In the genomic region with DNA sequence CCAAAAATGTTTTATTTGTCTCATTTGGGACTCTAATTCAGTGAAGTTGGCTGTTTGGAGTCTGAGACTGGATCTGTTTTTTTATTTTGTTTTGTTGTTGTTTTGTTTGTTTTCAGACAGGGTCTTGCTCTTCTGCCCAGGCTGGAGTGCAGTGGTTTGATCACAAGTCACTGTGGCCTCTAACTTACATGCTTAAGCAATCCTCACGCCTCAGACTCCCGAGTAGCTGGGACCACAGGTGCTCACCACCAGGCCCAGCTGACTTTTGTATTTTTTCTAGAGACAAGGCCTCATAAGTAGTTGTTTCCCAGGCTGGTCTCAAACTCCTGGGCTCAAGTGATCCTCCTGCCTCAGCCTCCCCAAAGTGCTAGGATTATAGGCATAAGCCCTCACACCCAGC, we compare ENCODE assay signal across 18 cellular contexts.
A peak's percentile ranks its signal among the peaks of the same experiment; 100 is the strongest.
DNase-seq lines count a peak whose midpoint lies in the region; ATAC-seq and TF ChIP-seq lines count a peak whose summit lies in the region.
"Had no signal": no experiment of that assay in that cellular context is flagged by ENCODE, and none has a peak within 500 bp of the region (broad histone marks: within the 10 kb centered on the region; RNA-seq: fewer than 3 reads in every experiment).

No MANE protein-coding gene starts in this region.

- peaks cover 3% of the 10 kb centered on the region for H3K36me3 Mint-ChIP-seq in CD4-positive, CD25-positive, alpha-beta regulatory T cell

- H4K5ac ChIP-seq in IMR-90 (ENCODE audit: low read depth, low read length): no peak overlapping the region

- H3K4me3 Mint-ChIP-seq in CD4-positive, CD25-positive, alpha-beta regulatory T cell: no peak overlapping the region

- POLR2A ChIA-PET in IMR-90 (lab: Charles Lee; ENCODE audit: unreplicated experiment): no interaction called here

- H4K8ac ChIP-seq in IMR-90 (ENCODE audit: low read depth in 2 of 2, low read length in 2 of 2): no peak overlapping the region

- no peaks in the 10 kb centered on the region for H3K4me1 ChIP-seq in CD4-positive, CD25-positive, alpha-beta regulatory T cell (ENCODE audit: control insufficient read depth, insufficient read depth, low read length, poor library complexity, severe bottlenecking)
- H3K4me1 ChIP-seq in IMR-90 (ENCODE audit: control insufficient read depth, insufficient read depth, low read length) (peaks cover 4% of the 10 kb centered on the region), uterus (peaks cover 0 to 5% of the 10 kb centered on the region in 2 donors), smooth muscle cell (ENCODE audit: low read depth) (peaks cover 11% of the 10 kb centered on the region), transverse colon (peaks cover 0 to 17% (median 3%) of the 10 kb centered on the region in 4 donors)

- no peaks in the 10 kb centered on the region for H3F3A ChIP-seq in smooth muscle cell (ENCODE audit: low read depth)

- peak overlapping the region; percentile 9; the same call in 1 of the 2 replicates for H2AK5ac ChIP-seq in IMR-90 (ENCODE audit: low read depth, low read length)

- no peaks in the 10 kb centered on the region for H3K9me3 ChIP-seq in CD4-positive, CD25-positive, alpha-beta regulatory T cell (ENCODE audit: control insufficient read depth in 2 of 2, low read length in 2 of 2)
- H3K9me3 ChIP-seq in IMR-90 (ENCODE audit: control insufficient read depth, insufficient read depth, low read length): no peaks in the 10 kb centered on the region
- no peaks in the 10 kb centered on the region for H3K9me3 ChIP-seq in uterus
- no peaks in the 10 kb centered on the region for H3K9me3 ChIP-seq in smooth muscle cell (replicated peaks; ENCODE audit: low read depth)
- H3K9me3 ChIP-seq in transverse colon: no peaks in the 10 kb centered on the region

- dilution Hi-C loops in IMR-90 (cut with HindIII; ENCODE audit: low sequenced_read_pairs, unreplicated experiment): no loop called here

- H3K18ac ChIP-seq in IMR-90 (ENCODE audit: low read depth, low read length): no peak overlapping the region

- H3K27me3 Mint-ChIP-seq in CD4-positive, CD25-positive, alpha-beta regulatory T cell: no peaks in the 10 kb centered on the region

- no peak overlapping the region for H2BK120ac ChIP-seq in IMR-90 (ENCODE audit: low read depth, low read length)

- TF ChIP-seq CTCF in IMR-90 (conservative IDR thresholded peaks at IDR 0.05; ENCODE audit: low read depth, low read length) (no peak), uterus (IDR thresholded peaks at IDR 0.05) (no peak), smooth muscle cell (IDR thresholded peaks at IDR 0.05; ENCODE audit: borderline replicate concordance, insufficient read depth, poor library complexity, severe bottlenecking) (no peak), transverse colon (IDR thresholded peaks at IDR 0.05) (no peak)

- no peak overlapping the region for H3K14ac ChIP-seq in IMR-90 (replicated peaks; ENCODE audit: low read depth, low read length)

- TF ChIP-seq EP300 in transverse colon (IDR thresholded peaks at IDR 0.05; ENCODE audit: low read depth): no peak

- no peak overlapping the region for H3K4me3 ChIP-seq in CD4-positive, CD25-positive, alpha-beta regulatory T cell (ENCODE audit: low read depth, low read length)
- no peak overlapping the region for H3K4me3 ChIP-seq in IMR-90 (ENCODE audit: insufficient read depth, low read depth, low read length)
- H3K4me3 ChIP-seq in uterus: no peak overlapping the region
- H3K4me3 ChIP-seq in smooth muscle cell: no peak overlapping the region
- H3K4me3 ChIP-seq in transverse colon: no peak overlapping the region

- ATAC-seq in CD4-positive, CD25-positive, alpha-beta regulatory T cell (ENCODE audit: low read depth in 2 of 2): no peak
- ATAC-seq in IMR-90 (ENCODE audit: low read depth) (no peak), GM19351 (IDR thresholded peaks at IDR 0.05; ENCODE audit: unreplicated experiment) (no peak)
- ATAC-seq: PC-3, SK-N-SH treated with all-trans-retinoic acid at 6 μM for 48 hours had no signal

- intact Hi-C loops in IMR-90 (cut with micrococcal nuclease) (no loop called here), uterus (cut with DNase I; ENCODE audit: low total_unique reads) (no loop called here), transverse colon (cut with DNase I; ENCODE audit: low total_unique reads) (no loop called here)

- H4K91ac ChIP-seq in IMR-90 (ENCODE audit: insufficient read depth, low read depth, low read length): no peak overlapping the region

- H3K23ac ChIP-seq in IMR-90 (ENCODE audit: low read depth, low read length): no peak overlapping the region

- H3K56ac ChIP-seq in IMR-90 (ENCODE audit: extremely low read depth, insufficient read depth, low read length): no peak overlapping the region

- H3K9me1 ChIP-seq in IMR-90 (ENCODE audit: insufficient read depth, low read length): peaks cover 12% of the 10 kb centered on the region; the same call in 1 of the 2 replicates

- peaks cover 36 to 84% of the 10 kb centered on the region in 2 experiments for H3K79me1 ChIP-seq in IMR-90 (ENCODE audit: low read depth in 1 of 2, low read length in 2 of 2)

- BruUV-seq in IMR-90 (replicated peaks; lab: Mats Ljungman, UMichigan): no TSS peak

- DNase-seq in CD4-positive, CD25-positive, alpha-beta regulatory T cell: no peak
- DNase-seq in IMR-90 (no peak), islet precursor cell (peak; percentile 32), uterus (no peak), smooth muscle cell (lab: John Stamatoyannopoulos, UW; ENCODE audit: unreplicated experiment) (no peak), transverse colon (no peak)
- DNase-seq: H7, NCI-H1694 treated with DMSO at 0.1 percent for 48 hours, NCI-H2107, NCI-H226, NCI-H524, NCI-H82, PC-3, SIG-M5, T-helper 1 cell had no signal

- peaks cover 5 to 29% (median 13%) of the 10 kb centered on the region in 4 donors for H3K4me1 Mint-ChIP-seq in CD4-positive, CD25-positive, alpha-beta regulatory T cell

- H3K27ac Mint-ChIP-seq in CD4-positive, CD25-positive, alpha-beta regulatory T cell: peak overlapping the region in 2 of 3 donors; percentile 16 to 63

- H3K36me3 ChIP-seq in CD4-positive, CD25-positive, alpha-beta regulatory T cell (ENCODE audit: control insufficient read depth, insufficient read depth, low read length): no peaks in the 10 kb centered on the region
- H3K36me3 ChIP-seq in IMR-90 (ENCODE audit: control insufficient read depth, insufficient read depth, low read length) (no peaks in the 10 kb centered on the region), uterus (no peaks in the 10 kb centered on the region), smooth muscle cell (ENCODE audit: low read depth) (no peaks in the 10 kb centered on the region), transverse colon (no peaks in the 10 kb centered on the region)

- H2BK5ac ChIP-seq in IMR-90 (ENCODE audit: low read depth, low read length, poor library complexity, severe bottlenecking): no peak overlapping the region

- WGBS in IMR-90 (ENCODE audit: extremely low coverage in 2 of 2, insufficient read length in 1 of 2), 2 experiments: no CpG with 5 or more reads among the region's 2 CpGs
- WGBS in smooth muscle cell (ENCODE audit: low lambda C conversion rate): 93% methylated on average over 2 of the region's 2 CpGs
- 90% methylated on average over 2 of the region's 2 CpGs; no CpG with 5 or more reads in 1 of the 2 donors for WGBS in transverse colon (ENCODE audit: low coverage in 1 of 2), 2 donors

- H3K9me3 Mint-ChIP-seq in CD4-positive, CD25-positive, alpha-beta regulatory T cell: no peaks in the 10 kb centered on the region

- H3K27ac ChIP-seq in CD4-positive, CD25-positive, alpha-beta regulatory T cell (ENCODE audit: insufficient read depth, low read length, poor library complexity, severe bottlenecking): no peak overlapping the region
- no peak overlapping the region for H3K27ac ChIP-seq in IMR-90 (ENCODE audit: insufficient read depth, low read length)
- H3K27ac ChIP-seq in uterus: peak overlapping the region; percentile 88 to 90
- H3K27ac ChIP-seq in smooth muscle cell (ENCODE audit: low read depth): no peak overlapping the region
- H3K27ac ChIP-seq in transverse colon: no peak overlapping the region
- H3K27ac ChIP-seq: C4-2B had no signal

- TF ChIP-seq RAD21 in IMR-90 (IDR thresholded peaks at IDR 0.05; ENCODE audit: low read length): no peak

- no peak overlapping the region for H3K9ac ChIP-seq in IMR-90 (ENCODE audit: low read depth, low read length)
- no peak overlapping the region for H3K9ac ChIP-seq in smooth muscle cell (ENCODE audit: low read depth)

- H3K79me2 ChIP-seq in smooth muscle cell (ENCODE audit: low read depth): peaks cover 100% of the 10 kb centered on the region

- H2AFZ ChIP-seq in IMR-90 (replicated peaks; ENCODE audit: low read length, poor library complexity): no peak overlapping the region
- H2AFZ ChIP-seq in smooth muscle cell (ENCODE audit: low read depth): no peak overlapping the region

- no peaks in the 10 kb centered on the region for H3K27me3 ChIP-seq in CD4-positive, CD25-positive, alpha-beta regulatory T cell (ENCODE audit: control insufficient read depth, insufficient read depth, low read length)
- no peaks in the 10 kb centered on the region for H3K27me3 ChIP-seq in IMR-90 (ENCODE audit: control insufficient read depth, insufficient read depth, low read length)
- no peaks in the 10 kb centered on the region for H3K27me3 ChIP-seq in uterus
- H3K27me3 ChIP-seq in smooth muscle cell (ENCODE audit: low read depth): no peaks in the 10 kb centered on the region
- no peaks in the 10 kb centered on the region for H3K27me3 ChIP-seq in transverse colon

- TF ChIP-seq POLR2A in IMR-90 (IDR thresholded peaks at IDR 0.05; ENCODE audit: low read depth, low read length) (no peak), uterus (IDR thresholded peaks at IDR 0.05) (no peak), transverse colon (IDR thresholded peaks at IDR 0.05) (no peak)

- no peak overlapping the region for H2AK9ac ChIP-seq in IMR-90 (replicated peaks; ENCODE audit: low read depth, low read length, poor library complexity)

- no peak overlapping the region for H3K4me2 ChIP-seq in IMR-90 (ENCODE audit: low read depth, low read length)
- H3K4me2 ChIP-seq in smooth muscle cell: no peak overlapping the region

- no peak overlapping the region for H2BK20ac ChIP-seq in IMR-90 (ENCODE audit: low read depth, low read length)

- no peak overlapping the region for H2BK15ac ChIP-seq in IMR-90 (ENCODE audit: low read depth, low read length)

- no peak overlapping the region for H3K4ac ChIP-seq in IMR-90 (ENCODE audit: low read depth, low read length)

- in situ Hi-C loops in IMR-90 (cut with MboI; ENCODE audit: low sequenced_read_pairs): no loop called here
- in situ Hi-C loops in transverse colon (cut with MboI; ENCODE audit: low pct_ligation_motif_present in 1 of 4, low pct_unique_long_range_greater_than_20kb in 1 of 4, low sequenced_read_pairs in 3 of 4): no loop called here

- CTCF ChIA-PET in IMR-90 (lab: Yijun Ruan, JAX): no interaction called here

- H4K20me1 ChIP-seq in IMR-90 (ENCODE audit: insufficient read depth, low read length) (peaks cover 20% of the 10 kb centered on the region; the same call in 1 of the 2 replicates), smooth muscle cell (ENCODE audit: low read depth) (peaks cover 97% of the 10 kb centered on the region)

TF ChIP-seq in IMR-90, 13 proteins besides CTCF, POLR2A, EP300 and RAD21 (continues in another document):
- no peak for TF ChIP-seq MAZ (IDR thresholded peaks at IDR 0.05; ENCODE audit: borderline replicate concordance, low read depth, low read length)
- TF ChIP-seq NFE2L2 (IDR thresholded peaks at IDR 0.05; ENCODE audit: low read depth, low read length): no peak
- no peak for TF ChIP-seq FOS (IDR thresholded peaks at IDR 0.05; ENCODE audit: low read depth, low read length)

Comparison
In these comparisons a context has a peak if more than half of its experiments do, and no peak if none do; other contexts are left out.
1. H3K27ac ChIP-seq: peak in uterus (2 of 2); none in CD4-positive, CD25-positive, alpha-beta regulatory T cell (single experiment), IMR-90 (single experiment), smooth muscle cell (single experiment) and transverse colon (0 of 4).